1 cellular context compared by ENCODE assay signal in the genomic region with DNA sequence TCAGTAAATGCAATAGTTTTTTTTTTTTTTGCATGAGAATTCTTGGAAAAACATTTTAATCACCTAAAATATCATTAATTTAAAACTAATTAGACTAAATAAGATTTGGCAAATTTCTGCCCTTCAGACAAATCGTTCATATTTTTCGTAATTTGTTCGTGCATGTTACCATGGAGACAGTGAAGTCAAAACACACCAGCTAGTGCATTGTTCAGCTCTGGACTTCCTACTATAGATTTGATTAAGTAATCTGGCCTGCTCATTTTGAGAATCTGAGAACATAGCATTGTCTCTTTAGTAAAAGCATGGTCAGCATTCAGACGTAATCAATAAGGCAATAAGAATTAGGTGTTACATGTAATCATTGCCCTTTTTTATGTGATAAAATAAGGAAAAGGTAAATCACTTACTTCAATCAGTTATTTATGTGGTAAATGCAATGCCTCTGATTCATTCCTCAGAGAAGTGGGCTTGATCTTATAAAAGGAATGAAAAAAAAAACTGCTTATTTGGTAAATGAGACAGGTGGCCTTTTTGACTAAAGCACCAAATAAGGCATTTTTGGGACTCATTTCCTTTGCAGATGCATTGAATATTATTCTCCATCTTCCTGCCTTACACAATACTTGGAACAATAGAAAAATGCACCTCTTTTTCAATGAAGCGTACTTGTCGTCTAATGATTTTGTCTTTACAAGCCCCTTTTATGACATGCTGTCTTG.
TF ChIP-seq lines count a peak whose summit lies in the region.

No MANE protein-coding gene starts in this region.

TF ChIP-seq in SK-N-SH, 30 proteins besides CTCF, POLR2A, EP300 and RAD21 (continued from another document):
- TF ChIP-seq TCF12 (IDR thresholded peaks at IDR 0.05) (no peak), TAF1 (IDR thresholded peaks at IDR 0.05; ENCODE audit: borderline replicate concordance, low read depth, low read length) (no peak), NFIC (IDR thresholded peaks at IDR 0.05; ENCODE audit: borderline replicate concordance) (no peak), ZBTB33 (IDR thresholded peaks at IDR 0.05; ENCODE audit: borderline replicate concordance, low read depth) (no peak), TEAD4 (IDR thresholded peaks at IDR 0.05; ENCODE audit: borderline replicate concordance, insufficient read depth) (no peak), GABPA (IDR thresholded peaks at IDR 0.05; ENCODE audit: low read depth) (no peak), FOXM1 (IDR thresholded peaks at IDR 0.05; ENCODE audit: low read depth) (no peak), ELF1 (IDR thresholded peaks at IDR 0.05) (no peak), EZH2phosphoT487 (IDR thresholded peaks at IDR 0.05; ENCODE audit: borderline replicate concordance, low read depth) (no peak)
- TF ChIP-seq, protein P1, sequence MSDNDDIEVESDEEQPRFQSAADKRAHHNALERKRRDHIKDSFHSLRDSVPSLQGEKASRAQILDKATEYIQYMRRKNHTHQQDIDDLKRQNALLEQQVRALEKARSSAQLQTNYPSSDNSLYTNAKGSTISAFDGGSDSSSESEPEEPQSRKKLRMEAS (IDR thresholded peaks at IDR 0.05; ENCODE audit: low read depth), result no peak
TF ChIP-seq in SK-N-SH: peak in this region for 0.
